In genomic region chr18:515156-515815, GRCh38 we compare ENCODE assay signal across 1 cellular context.
TF ChIP-seq lines count a peak whose summit lies in the region.

No MANE protein-coding gene starts in this region.

TF ChIP-seq in K562, 482 proteins besides CTCF, POLR2A, EP300 and RAD21 (continued from another document):
- no peak for TF ChIP-seq SMAD2 (IDR thresholded peaks at IDR 0.05; ENCODE audit: low read depth, low read length)
- TF ChIP-seq ZNF561 (CRISPR knock-in tag; conservative IDR thresholded peaks at IDR 0.05) = no peak
- no peak for TF ChIP-seq ZNF12 (CRISPR knock-in tag; IDR thresholded peaks at IDR 0.05)
- no peak for TF ChIP-seq ZNF318 (IDR thresholded peaks at IDR 0.05; ENCODE audit: borderline replicate concordance in 1 of 2, low read depth in 1 of 2)
- TF ChIP-seq ZBTB33 (CRISPR knock-in tag; IDR thresholded peaks at IDR 0.05) = peak; percentile 96
- no peak for TF ChIP-seq PURB (CRISPR knock-in tag; IDR thresholded peaks at IDR 0.05; ENCODE audit: low read depth)
TF ChIP-seq in K562: peak in this region for 1.
